In genomic region chr6:154508573-154509375, GRCh38 we compare ENCODE assay signal across 8 cellular contexts. TPM values are rescaled to one million over a fixed set of nuclear protein-coding genes. Genes with fewer than 3 reads are reported as not detected.
DNase-seq lines count a peak whose midpoint lies in the region; ATAC-seq and TF ChIP-seq lines count a peak whose summit lies in the region.

No MANE protein-coding gene starts in this region.

- ATAC-seq in PC-3 (peak; percentile 17), GM19023 (IDR thresholded peaks at IDR 0.05; ENCODE audit: unreplicated experiment) (no peak), GM21717 (IDR thresholded peaks at IDR 0.05; ENCODE audit: unreplicated experiment) (no peak)

- no peaks in the 10 kb centered on the region for H3K9me3 ChIP-seq in PC-3 (ENCODE audit: low read length)

- intact Hi-C loops in PC-3 (cut with micrococcal nuclease): loop anchor here (10.0 kb wide), 1 partner anchor 166 kb away; no protein-coding TSS in a partner anchor

- H3F3A ChIP-seq in PC-3 (ENCODE audit: low read length, unreplicated experiment): peaks cover 3% of the 10 kb centered on the region

- peaks cover 1% of the 10 kb centered on the region; the same call in 1 of the 2 replicates for H3K27me3 ChIP-seq in GM06990 (replicated peaks; ENCODE audit: control insufficient read depth, insufficient read depth, low read length)
- no peaks in the 10 kb centered on the region for H3K27me3 ChIP-seq in PC-3 (ENCODE audit: low read length)

- H3K79me2 ChIP-seq in PC-3 (ENCODE audit: low read length): peaks cover 10% of the 10 kb centered on the region; the same call in 1 of the 2 replicates

- TF ChIP-seq CTCF in GM06990 (IDR thresholded peaks at IDR 0.05; ENCODE audit: insufficient read depth, low read length, poor library complexity, severe bottlenecking) (no peak), PC-3 (conservative IDR thresholded peaks at IDR 0.05; ENCODE audit: low read depth, low read length) (no peak), foreskin fibroblast (IDR thresholded peaks at IDR 0.05; ENCODE audit: low read depth, low read length) (no peak), retinal pigment epithelial cell (conservative IDR thresholded peaks at IDR 0.05; ENCODE audit: low read depth, low read length) (no peak)

- CTCF ChIA-PET in PC-3 (lab: Charles Lee): no interaction called here

- H3K27ac ChIP-seq in PC-3 (ENCODE audit: low read length): peak overlapping the region; percentile 47

- peak overlapping the region; percentile 89 for H2AFZ ChIP-seq in PC-3 (ENCODE audit: low read length)

- peaks cover 11% of the 10 kb centered on the region for H3K4me1 ChIP-seq in PC-3 (ENCODE audit: insufficient read depth, low read length)

- POLR2A ChIA-PET in PC-3 (lab: Charles Lee; ENCODE audit: unreplicated experiment): no interaction called here

- DNase-seq in GM06990 (ENCODE audit: extremely low read depth, insufficient read length) (no peak), PC-3 (peak; percentile 70), foreskin fibroblast (peak in 1 of 2 donors; percentile 53), retinal pigment epithelial cell (ENCODE audit: low read depth) (no peak), amygdala (lab: John Stamatoyannopoulos, UW) (no peak), inferior parietal cortex (ENCODE audit: extremely low spot score) (no peak)

- H4K20me1 ChIP-seq in PC-3 (ENCODE audit: low read length): no peaks in the 10 kb centered on the region; the same call in 1 of the 2 replicates

- BruUV-seq in PC-3 (replicated peaks; lab: Mats Ljungman, UMichigan): TSS peak; percentile 22

- H3K4me3 ChIP-seq in GM06990 (replicated peaks; ENCODE audit: low read depth, low read length): peak overlapping the region; percentile 67
- H3K4me3 ChIP-seq in PC-3 (ENCODE audit: low read length): peak overlapping the region; percentile 84
- H3K4me3 ChIP-seq in foreskin fibroblast (ENCODE audit: low read depth in 1 of 2, low read length in 2 of 2): peak overlapping the region; percentile 86 to 93
- H3K4me3 ChIP-seq in retinal pigment epithelial cell (ENCODE audit: low read length): peak overlapping the region; percentile 88

- peak overlapping the region; percentile 98 for H3K4me2 ChIP-seq in PC-3 (ENCODE audit: low read length)

- H3K36me3 ChIP-seq in GM06990 (ENCODE audit: control insufficient read depth, insufficient read depth, low read length) (no peaks in the 10 kb centered on the region), PC-3 (ENCODE audit: low read depth, low read length) (no peaks in the 10 kb centered on the region)

- peak overlapping the region; percentile 73; the same call in 1 of the 2 replicates for H3K9ac ChIP-seq in PC-3 (ENCODE audit: low read length)

- no peaks in the 10 kb centered on the region for H3K9me2 ChIP-seq in PC-3 (replicated peaks; ENCODE audit: low read length)

RNA-seq across cellular contexts. Expression of gene CNKSR3, which starts 1.7 kb away (rescaled TPM):
- total RNA-seq in PC-3 (2014; rRNA removed): 1.6 and 3.2 TPM in 2 replicates
